ENCODE assay signal across 19 cellular contexts in genomic region chr11:17915500-17916143, GRCh38.
DNase-seq lines count a peak whose midpoint lies in the region; ATAC-seq, FAIRE-seq and TF ChIP-seq lines count a peak whose summit lies in the region.
"Had no signal": no experiment of that assay in that cellular context is flagged by ENCODE, and none has a peak within 500 bp of the region (broad histone marks: within the 10 kb centered on the region; RNA-seq: fewer than 3 reads in every experiment).

No MANE protein-coding gene starts in this region.

- H3K27ac ChIP-seq in GM23248 (no peak overlapping the region), foreskin keratinocyte (no peak overlapping the region)
- H3K27ac ChIP-seq: coronary artery, KMS-11, right atrium auricular region, tibial nerve had no signal

- DNase-seq in DMS53 treated with DMSO at 0.1 percent for 48 hours (lab: John Stamatoyannopoulos, UW; ENCODE audit: unreplicated experiment), result peak; percentile 88
- peak; percentile 10 for DNase-seq in GM23248
- peak; percentile 8 for DNase-seq in NCI-H69 (lab: John Stamatoyannopoulos, UW)
- DNase-seq in foreskin keratinocyte, result no peak
- no peak for DNase-seq in NCI-H1105 treated with DMSO at 0.1 percent for 48 hours (lab: John Stamatoyannopoulos, UW)
- no peak for DNase-seq in NCI-H524 (lab: John Stamatoyannopoulos, UW)
- DNase-seq in frontal cortex (ENCODE audit: low spot score in 2 of 2), result no peak
- DNase-seq: activated CD4-positive, alpha-beta T cell treated with anti-CD3 and anti-CD28 coated beads, Interleukin-2, amount 50 U/mL, for 1 hour; activated T-cell treated with anti-CD3 and anti-CD28 coated beads, Interleukin-2, amount 50 U/mL, for 4 hours; hippocampal formation; NCI-H1092 treated with DMSO at 0.1 percent for 48 hours; occipital lobe; stimulated activated naive CD4-positive, alpha-beta T cell had no signal

- H3K4me2 ChIP-seq in GM23248 (ENCODE audit: unreplicated experiment), result no peak overlapping the region
- H3K4me2 ChIP-seq: KMS-11 had no signal

- H3K9ac ChIP-seq in GM23248, result no peak overlapping the region
- H3K9ac ChIP-seq: KMS-11 had no signal

- no peaks in the 10 kb centered on the region for H3K9me3 ChIP-seq in GM23248 (ENCODE audit: low read depth)
- H3K9me3 ChIP-seq: right atrium auricular region, tibial nerve had no signal

- no peaks in the 10 kb centered on the region for H3K36me3 ChIP-seq in GM23248 (ENCODE audit: low read depth)
- H3K36me3 ChIP-seq: right atrium auricular region had no signal

- in situ Hi-C loops in GM23248 (cut with MboI), result no loop called here

- H4K20me1 ChIP-seq in GM23248 (ENCODE audit: insufficient read depth), result no peaks in the 10 kb centered on the region

- WGBS in GM23248 (ENCODE audit: low coverage in 1 of 2, low lambda C conversion rate in 2 of 2, missing lambda C conversion rate in 2 of 2), 2 experiments, result 81 to 87% methylated on average over 3 of the region's 3 CpGs

- peak; percentile 9 for ATAC-seq in foreskin keratinocyte

- H3K27me3 ChIP-seq in GM23248 (replicated peaks; ENCODE audit: insufficient read depth) (no peaks in the 10 kb centered on the region), foreskin keratinocyte (no peaks in the 10 kb centered on the region)
- H3K27me3 ChIP-seq: right atrium auricular region, tibial nerve had no signal

- H3K9me2 ChIP-seq in GM23248 (ENCODE audit: insufficient read depth), result no peaks in the 10 kb centered on the region

- TF ChIP-seq CTCF in foreskin keratinocyte (conservative IDR thresholded peaks at IDR 0.05), result no peak

- FAIRE-seq in frontal cortex (lab: Jason Lieb, UNC), result no peak
- FAIRE-seq: islet of Langerhans, TTC549 had no signal

- no peaks in the 10 kb centered on the region for H3K79me2 ChIP-seq in GM23248 (ENCODE audit: insufficient read depth)

- no peaks in the 10 kb centered on the region for H3F3A ChIP-seq in GM23248 (ENCODE audit: insufficient read depth)

- H3K4me1 ChIP-seq in GM23248 (ENCODE audit: insufficient read depth) (no peaks in the 10 kb centered on the region), foreskin keratinocyte (no peaks in the 10 kb centered on the region)
- H3K4me1 ChIP-seq: right atrium auricular region, tibial nerve had no signal

- no peak overlapping the region for H2AFZ ChIP-seq in GM23248

- H3K4me3 ChIP-seq in GM23248, result no peak overlapping the region
- H3K4me3 ChIP-seq: coronary artery, right atrium auricular region, tibial nerve had no signal

Comparison
In these comparisons a context has a peak if more than half of its experiments do, and no peak if none do; other contexts are left out.
1. DNase-seq: peak in DMS53 treated with DMSO at 0.1 percent for 48 hours (single experiment), GM23248 (single experiment) and NCI-H69 (single experiment); none in foreskin keratinocyte (0 of 2), NCI-H1105 treated with DMSO at 0.1 percent for 48 hours (single experiment), NCI-H524 (0 of 2) and frontal cortex (0 of 2).